Comparison of ENCODE assay signal across 8 cellular contexts in genomic region chr11:6357222-6357621, GRCh38. TPM values are rescaled to one million over a fixed set of nuclear protein-coding genes. Genes with fewer than 3 reads are reported as not detected.
DNase-seq lines count a peak whose midpoint lies in the region; ATAC-seq, FAIRE-seq and TF ChIP-seq lines count a peak whose summit lies in the region.

No MANE protein-coding gene starts in this region.

- no peaks in the 10 kb centered on the region for H3K27me3 ChIP-seq in MG63

- no peak for FAIRE-seq in GM12891 (lab: Jason Lieb, UNC)

- no peak overlapping the region; the same call in 1 of the 2 replicates for H3K4me3 ChIP-seq in AG09309 (ENCODE audit: control insufficient read depth, low read depth, low read length)
- H3K4me3 ChIP-seq in MG63 = no peak overlapping the region

- peak; percentile 74 for DNase-seq in AG09309 (ENCODE audit: low read depth)
- DNase-seq in MG63 = peak; percentile 92
- DNase-seq in cerebellar cortex (ENCODE audit: low spot score) = peak; percentile 65
- peak; percentile 74 for DNase-seq in non-pigmented ciliary epithelial cell (ENCODE audit: low read depth)
- no peak for DNase-seq in SIG-M5 treated with dmso at 0.1 percent for 504 hours (lab: John Stamatoyannopoulos, UW; ENCODE audit: unreplicated experiment)
- DNase-seq in NCI-H2171 treated with DMSO at 0.1 percent for 48 hours (lab: John Stamatoyannopoulos, UW) = no peak
- DNase-seq in GM12891 (ENCODE audit: insufficient read length, low spot score) = no peak

- no peak for ATAC-seq in GM19395 (IDR thresholded peaks at IDR 0.05; ENCODE audit: unreplicated experiment)

- no peaks in the 10 kb centered on the region; the same call in 1 of the 2 replicates for H3K36me3 ChIP-seq in MG63

- TF ChIP-seq POLR2A in GM12891 (IDR thresholded peaks at IDR 0.05; ENCODE audit: low read depth, low read length) = no peak

- no peak for TF ChIP-seq CTCF in AG09309 (IDR thresholded peaks at IDR 0.05; ENCODE audit: control insufficient read depth, insufficient read depth, low read depth, low read length, missing control alignments)

- H3K9me3 ChIP-seq in MG63 = no peaks in the 10 kb centered on the region

TF ChIP-seq in GM12891, 5 proteins besides CTCF, POLR2A, EP300 and RAD21:
- TF ChIP-seq TAF1 (IDR thresholded peaks at IDR 0.05; ENCODE audit: low read depth, low read length) = no peak
- TF ChIP-seq POU2F2 (IDR thresholded peaks at IDR 0.05; ENCODE audit: low read depth, low read length) = no peak
- no peak for TF ChIP-seq PAX5 (IDR thresholded peaks at IDR 0.05; ENCODE audit: insufficient read depth, low read length, severe bottlenecking)
- TF ChIP-seq POLR2AphosphoS5 (IDR thresholded peaks at IDR 0.05; ENCODE audit: low read depth, low read length) = no peak
- TF ChIP-seq SPI1 (IDR thresholded peaks at IDR 0.05; ENCODE audit: low read depth, low read length) = no peak

RNA-seq across cellular contexts. Expression of gene SMPD1, which starts 33.1 kb away (rescaled TPM):
- 13.1 and 17.7 TPM in 2 replicates for total RNA-seq in MG63 (2014; rRNA removed; shearing (Covaris generic); ENCODE audit: low replicate concordance)
- 11.8 TPM for polyA plus RNA-seq in GM12891 (2012; ENCODE audit: low read depth, missing spikeins)

RNA-seq across cellular contexts. Expression of gene CAVIN3, which starts 36.9 kb away (rescaled TPM):
- 159 and 168 TPM in 2 replicates for total RNA-seq in MG63 (2014; rRNA removed; shearing (Covaris generic); ENCODE audit: low replicate concordance)
- 4.7 TPM for polyA plus RNA-seq in GM12891 (2012; ENCODE audit: low read depth, missing spikeins)

Comparison
In these comparisons a context has a peak if more than half of its experiments do, and no peak if none do; other contexts are left out.
1. DNase-seq: peak in AG09309 (single experiment), MG63 (single experiment), cerebellar cortex (single experiment) and non-pigmented ciliary epithelial cell (single experiment); none in SIG-M5 treated with dmso at 0.1 percent for 504 hours (single experiment), NCI-H2171 treated with DMSO at 0.1 percent for 48 hours (single experiment) and GM12891 (single experiment).